2 cellular contexts compared by ENCODE assay signal in the genomic region with DNA sequence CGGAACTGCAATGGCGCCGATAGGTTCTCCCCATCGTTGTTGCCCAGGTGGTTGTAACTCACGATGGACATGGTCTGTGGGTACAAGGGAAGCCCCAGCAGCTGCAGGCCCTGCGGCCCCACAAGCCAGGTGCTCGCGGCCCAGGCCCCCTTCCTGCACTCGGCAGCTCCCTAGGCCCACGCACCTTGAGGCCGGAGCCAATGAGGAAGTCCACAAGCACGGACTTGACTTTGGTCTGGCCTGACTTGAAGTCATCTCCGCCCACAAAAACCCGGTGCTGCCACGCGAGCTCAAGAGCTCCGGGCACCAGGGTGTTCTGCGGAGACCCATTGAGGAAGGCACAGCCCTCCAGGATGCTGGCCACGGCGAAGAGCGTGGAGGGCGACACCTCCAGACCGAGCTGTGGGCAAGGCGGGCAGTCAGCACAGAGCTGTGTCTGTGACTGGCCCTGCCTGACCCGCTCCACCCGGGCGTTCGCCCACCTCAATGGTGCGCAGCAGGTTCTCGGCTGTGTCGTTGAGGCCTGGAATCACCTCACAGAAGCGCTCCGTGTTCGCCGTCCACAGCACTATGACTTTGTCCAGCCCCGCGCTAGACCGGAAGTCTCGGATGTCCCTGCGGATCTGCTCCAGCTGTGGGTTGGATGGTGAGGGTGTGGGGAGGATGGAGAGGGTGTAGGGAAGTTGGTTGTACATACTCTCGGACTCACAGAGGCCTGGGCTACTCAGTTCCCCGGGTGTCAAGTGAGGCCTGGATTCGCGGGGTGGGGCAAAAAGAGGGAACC.
TF ChIP-seq lines count a peak whose summit lies in the region.

No MANE protein-coding gene starts in this region.

TF ChIP-seq in SK-N-SH, 30 proteins besides CTCF, POLR2A, EP300 and RAD21 (continued from another document):
- TF ChIP-seq, protein P1, sequence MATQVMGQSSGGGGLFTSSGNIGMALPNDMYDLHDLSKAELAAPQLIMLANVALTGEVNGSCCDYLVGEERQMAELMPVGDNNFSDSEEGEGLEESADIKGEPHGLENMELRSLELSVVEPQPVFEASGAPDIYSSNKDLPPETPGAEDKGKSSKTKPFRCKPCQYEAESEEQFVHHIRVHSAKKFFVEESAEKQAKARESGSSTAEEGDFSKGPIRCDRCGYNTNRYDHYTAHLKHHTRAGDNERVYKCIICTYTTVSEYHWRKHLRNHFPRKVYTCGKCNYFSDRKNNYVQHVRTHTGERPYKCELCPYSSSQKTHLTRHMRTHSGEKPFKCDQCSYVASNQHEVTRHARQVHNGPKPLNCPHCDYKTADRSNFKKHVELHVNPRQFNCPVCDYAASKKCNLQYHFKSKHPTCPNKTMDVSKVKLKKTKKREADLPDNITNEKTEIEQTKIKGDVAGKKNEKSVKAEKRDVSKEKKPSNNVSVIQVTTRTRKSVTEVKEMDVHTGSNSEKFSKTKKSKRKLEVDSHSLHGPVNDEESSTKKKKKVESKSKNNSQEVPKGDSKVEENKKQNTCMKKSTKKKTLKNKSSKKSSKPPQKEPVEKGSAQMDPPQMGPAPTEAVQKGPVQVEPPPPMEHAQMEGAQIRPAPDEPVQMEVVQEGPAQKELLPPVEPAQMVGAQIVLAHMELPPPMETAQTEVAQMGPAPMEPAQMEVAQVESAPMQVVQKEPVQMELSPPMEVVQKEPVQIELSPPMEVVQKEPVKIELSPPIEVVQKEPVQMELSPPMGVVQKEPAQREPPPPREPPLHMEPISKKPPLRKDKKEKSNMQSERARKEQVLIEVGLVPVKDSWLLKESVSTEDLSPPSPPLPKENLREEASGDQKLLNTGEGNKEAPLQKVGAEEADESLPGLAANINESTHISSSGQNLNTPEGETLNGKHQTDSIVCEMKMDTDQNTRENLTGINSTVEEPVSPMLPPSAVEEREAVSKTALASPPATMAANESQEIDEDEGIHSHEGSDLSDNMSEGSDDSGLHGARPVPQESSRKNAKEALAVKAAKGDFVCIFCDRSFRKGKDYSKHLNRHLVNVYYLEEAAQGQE (IDR thresholded peaks at IDR 0.05; ENCODE audit: low read depth, low read length) = no peak
- TF ChIP-seq CHD2 (IDR thresholded peaks at IDR 0.05; ENCODE audit: low read length, partially characterized antibody) = no peak
- TF ChIP-seq MEF2A (IDR thresholded peaks at IDR 0.05; ENCODE audit: borderline replicate concordance, low read depth) = no peak
- TF ChIP-seq, protein P2, sequence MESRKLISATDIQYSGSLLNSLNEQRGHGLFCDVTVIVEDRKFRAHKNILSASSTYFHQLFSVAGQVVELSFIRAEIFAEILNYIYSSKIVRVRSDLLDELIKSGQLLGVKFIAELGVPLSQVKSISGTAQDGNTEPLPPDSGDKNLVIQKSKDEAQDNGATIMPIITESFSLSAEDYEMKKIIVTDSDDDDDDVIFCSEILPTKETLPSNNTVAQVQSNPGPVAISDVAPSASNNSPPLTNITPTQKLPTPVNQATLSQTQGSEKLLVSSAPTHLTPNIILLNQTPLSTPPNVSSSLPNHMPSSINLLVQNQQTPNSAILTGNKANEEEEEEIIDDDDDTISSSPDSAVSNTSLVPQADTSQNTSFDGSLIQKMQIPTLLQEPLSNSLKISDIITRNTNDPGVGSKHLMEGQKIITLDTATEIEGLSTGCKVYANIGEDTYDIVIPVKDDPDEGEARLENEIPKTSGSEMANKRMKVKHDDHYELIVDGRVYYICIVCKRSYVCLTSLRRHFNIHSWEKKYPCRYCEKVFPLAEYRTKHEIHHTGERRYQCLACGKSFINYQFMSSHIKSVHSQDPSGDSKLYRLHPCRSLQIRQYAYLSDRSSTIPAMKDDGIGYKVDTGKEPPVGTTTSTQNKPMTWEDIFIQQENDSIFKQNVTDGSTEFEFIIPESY (IDR thresholded peaks at IDR 0.05; ENCODE audit: borderline replicate concordance, low read depth) = no peak
- no peak for TF ChIP-seq FOXJ3 (CRISPR knock-in tag; IDR thresholded peaks at IDR 0.05)

TF ChIP-seq in SK-N-SH treated with all-trans-retinoic acid at 6 μM for 48 hours, 23 proteins besides CTCF, POLR2A, EP300 and RAD21 (continued from another document):
- TF ChIP-seq, protein P3, sequence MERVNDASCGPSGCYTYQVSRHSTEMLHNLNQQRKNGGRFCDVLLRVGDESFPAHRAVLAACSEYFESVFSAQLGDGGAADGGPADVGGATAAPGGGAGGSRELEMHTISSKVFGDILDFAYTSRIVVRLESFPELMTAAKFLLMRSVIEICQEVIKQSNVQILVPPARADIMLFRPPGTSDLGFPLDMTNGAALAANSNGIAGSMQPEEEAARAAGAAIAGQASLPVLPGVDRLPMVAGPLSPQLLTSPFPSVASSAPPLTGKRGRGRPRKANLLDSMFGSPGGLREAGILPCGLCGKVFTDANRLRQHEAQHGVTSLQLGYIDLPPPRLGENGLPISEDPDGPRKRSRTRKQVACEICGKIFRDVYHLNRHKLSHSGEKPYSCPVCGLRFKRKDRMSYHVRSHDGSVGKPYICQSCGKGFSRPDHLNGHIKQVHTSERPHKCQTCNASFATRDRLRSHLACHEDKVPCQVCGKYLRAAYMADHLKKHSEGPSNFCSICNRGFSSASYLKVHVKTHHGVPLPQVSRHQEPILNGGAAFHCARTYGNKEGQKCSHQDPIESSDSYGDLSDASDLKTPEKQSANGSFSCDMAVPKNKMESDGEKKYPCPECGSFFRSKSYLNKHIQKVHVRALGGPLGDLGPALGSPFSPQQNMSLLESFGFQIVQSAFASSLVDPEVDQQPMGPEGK (CRISPR knock-in tag; IDR thresholded peaks at IDR 0.05; ENCODE audit: borderline replicate concordance) = no peak
- TF ChIP-seq CSDC2 (CRISPR knock-in tag; IDR thresholded peaks at IDR 0.05) (no peak), ZC3H10 (CRISPR knock-in tag; IDR thresholded peaks at IDR 0.05) (no peak)
- TF ChIP-seq, protein P4, sequence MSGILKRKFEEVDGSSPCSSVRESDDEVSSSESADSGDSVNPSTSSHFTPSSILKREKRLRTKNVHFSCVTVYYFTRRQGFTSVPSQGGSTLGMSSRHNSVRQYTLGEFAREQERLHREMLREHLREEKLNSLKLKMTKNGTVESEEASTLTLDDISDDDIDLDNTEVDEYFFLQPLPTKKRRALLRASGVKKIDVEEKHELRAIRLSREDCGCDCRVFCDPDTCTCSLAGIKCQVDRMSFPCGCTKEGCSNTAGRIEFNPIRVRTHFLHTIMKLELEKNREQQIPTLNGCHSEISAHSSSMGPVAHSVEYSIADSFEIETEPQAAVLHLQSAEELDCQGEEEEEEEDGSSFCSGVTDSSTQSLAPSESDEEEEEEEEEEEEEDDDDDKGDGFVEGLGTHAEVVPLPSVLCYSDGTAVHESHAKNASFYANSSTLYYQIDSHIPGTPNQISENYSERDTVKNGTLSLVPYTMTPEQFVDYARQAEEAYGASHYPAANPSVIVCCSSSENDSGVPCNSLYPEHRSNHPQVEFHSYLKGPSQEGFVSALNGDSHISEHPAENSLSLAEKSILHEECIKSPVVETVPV (CRISPR knock-in tag; IDR thresholded peaks at IDR 0.05) = no peak
